Comparison of ENCODE assay signal across 1 cellular context in the genomic region with DNA sequence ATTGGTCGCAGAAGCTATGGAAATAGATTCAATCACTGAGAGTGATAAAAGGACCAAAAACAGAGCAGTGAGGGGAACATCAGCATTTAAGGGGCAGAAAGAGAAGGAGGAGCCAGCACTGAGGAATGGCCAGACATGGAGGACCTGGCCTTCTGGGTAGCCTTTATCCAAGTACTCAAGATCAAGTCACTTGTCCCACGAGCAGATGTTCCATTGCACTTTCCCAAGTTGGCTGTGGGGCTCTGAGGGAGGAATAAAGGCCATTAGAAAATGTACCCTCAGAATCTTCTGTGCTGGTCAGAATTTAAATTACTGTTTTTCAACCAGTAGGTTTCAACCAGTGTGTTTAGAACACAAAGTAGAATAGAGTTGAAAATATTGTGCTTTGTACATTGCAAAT.
TF ChIP-seq lines count a peak whose summit lies in the region.

No MANE protein-coding gene starts in this region.

TF ChIP-seq in IMR-90, 13 proteins besides CTCF, POLR2A, EP300 and RAD21 (continued from another document):
- no peak for TF ChIP-seq RFX5 (IDR thresholded peaks at IDR 0.05; ENCODE audit: low read depth, low read length)
- no peak for TF ChIP-seq BHLHE40 (IDR thresholded peaks at IDR 0.05; ENCODE audit: low read depth, low read length)
- no peak for TF ChIP-seq USF2 (IDR thresholded peaks at IDR 0.05; ENCODE audit: low read depth, low read length)
- TF ChIP-seq CEBPB (IDR thresholded peaks at IDR 0.05; ENCODE audit: low read depth, low read length): no peak
- no peak for TF ChIP-seq MXI1 (IDR thresholded peaks at IDR 0.05; ENCODE audit: borderline replicate concordance, low read depth, low read length)
